In genomic region chr4:42252315-42252714, GRCh38 we compare ENCODE assay signal across 33 cellular contexts.
DNase-seq lines count a peak whose midpoint lies in the region; ATAC-seq, FAIRE-seq and TF ChIP-seq lines count a peak whose summit lies in the region.
"Had no signal": no experiment of that assay in that cellular context is flagged by ENCODE, and none has a peak within 500 bp of the region (broad histone marks: within the 10 kb centered on the region; RNA-seq: fewer than 3 reads in every experiment).

No MANE protein-coding gene starts in this region.

- POLR2A ChIA-PET in HEK293 (lab: Yijun Ruan, JAX), result no interaction called here
- POLR2A ChIA-PET in K562 (lab: Yijun Ruan, JAX), result no interaction called here

- H3K27me3 ChIP-seq in K562 (ENCODE audit: control insufficient read depth in 2 of 2, insufficient read depth in 2 of 2, low read length in 2 of 2), result peaks cover 3 to 6% of the 10 kb centered on the region in 2 experiments; a peak in 2 of 5 replicates
- H3K27me3 ChIP-seq: BE2C; BLaER1; BLaER1 treated with 17β-estradiol and CSF1 and Interleukin-3, amounts not matched to agents 10 nM and 100 nM had no signal

- no peak overlapping the region for H3K4me3 Mint-ChIP-seq in activated naive CD8-positive, alpha-beta T cell treated with anti-CD3 and anti-CD28 coated beads for 36 hours
- H3K4me3 Mint-ChIP-seq: B cell; CD14-positive monocyte; CD4-positive, alpha-beta memory T cell; CD4-positive, alpha-beta T cell; CD4-positive, CD25-positive, alpha-beta regulatory T cell; CD8-positive, alpha-beta memory T cell; CD8-positive, alpha-beta T cell had no signal

- H3K9me3 ChIP-seq in HEK293 (ENCODE audit: control insufficient read depth, insufficient read depth, low read depth, low read length), result no peaks in the 10 kb centered on the region
- no peaks in the 10 kb centered on the region for H3K9me3 ChIP-seq in K562 (replicated peaks; ENCODE audit: control insufficient read depth, insufficient read depth, low read depth, low read length)
- H3K9me3 ChIP-seq: A549; BE2C; BLaER1; BLaER1 treated with 17β-estradiol and CSF1 and Interleukin-3, amounts not matched to agents 10 nM and 100 nM; Caco-2 had no signal

- H3K27ac ChIP-seq in HEK293 (ENCODE audit: extremely low read depth, low read depth, low read length) (no peak overlapping the region), K562 (ENCODE audit: extremely low read depth, low read depth, low read length) (no peak overlapping the region)
- H3K27ac ChIP-seq: 22Rv1; A549; BLaER1; BLaER1 treated with 17β-estradiol and CSF1 and Interleukin-3, amounts not matched to agents 10 nM and 100 nM; C4-2B had no signal

- no peak for TF ChIP-seq CTCF in HEK293 (tag by site-specific recombination; IDR thresholded peaks at IDR 0.05)
- TF ChIP-seq CTCF in K562 (IDR thresholded peaks at IDR 0.05 in 2 of 3, conservative IDR thresholded peaks at IDR 0.05 in 1 of 3; ENCODE audit: insufficient read depth in 2 of 3, low read depth in 1 of 3, low read length in 3 of 3), result no peak

- intact Hi-C loops in K562 (cut with micrococcal nuclease), result no loop called here

- no peak overlapping the region for H3K4me2 ChIP-seq in K562 (ENCODE audit: insufficient read depth, low read length)
- H3K4me2 ChIP-seq: A549; BLaER1; BLaER1 treated with 17β-estradiol and CSF1 and Interleukin-3, amounts not matched to agents 10 nM and 100 nM had no signal

- H4K20me1 ChIP-seq in K562 (replicated peaks; ENCODE audit: control insufficient read depth, insufficient read depth, low read length), result no peaks in the 10 kb centered on the region
- H4K20me1 ChIP-seq: BLaER1; BLaER1 treated with 17β-estradiol and CSF1 and Interleukin-3, amounts not matched to agents 10 nM and 100 nM had no signal

- no peaks in the 10 kb centered on the region for H3K4me1 Mint-ChIP-seq in activated naive CD8-positive, alpha-beta T cell treated with anti-CD3 and anti-CD28 coated beads for 36 hours
- H3K4me1 Mint-ChIP-seq: B cell; CD14-positive monocyte; CD4-positive, alpha-beta memory T cell; CD4-positive, CD25-positive, alpha-beta regulatory T cell; CD8-positive, alpha-beta memory T cell had no signal

- H3K4me3 ChIP-seq in HEK293 (ENCODE audit: low read depth, low read length) (no peak overlapping the region), K562 (no peak overlapping the region)
- H3K4me3 ChIP-seq: A549; BLaER1; BLaER1 treated with 17β-estradiol and CSF1 and Interleukin-3, amounts not matched to agents 10 nM and 100 nM had no signal

- H3K36me3 Mint-ChIP-seq in activated naive CD8-positive, alpha-beta T cell treated with anti-CD3 and anti-CD28 coated beads for 36 hours, result no peaks in the 10 kb centered on the region
- H3K36me3 Mint-ChIP-seq: CD14-positive monocyte; CD4-positive, alpha-beta memory T cell; CD4-positive, CD25-positive, alpha-beta regulatory T cell; CD8-positive, alpha-beta memory T cell; CD8-positive, alpha-beta T cell had no signal

- BruUV-seq in K562 (replicated peaks; lab: Mats Ljungman, UMichigan), result no TSS peak

- no peak overlapping the region for H2AFZ ChIP-seq in K562 (ENCODE audit: low read depth, low read length)

- H3K36me3 ChIP-seq in HEK293 (ENCODE audit: control insufficient read depth in 2 of 2, insufficient read depth in 1 of 2, low read length in 2 of 2) (no peaks in the 10 kb centered on the region), K562 (ENCODE audit: control insufficient read depth, insufficient read depth, low read length) (no peaks in the 10 kb centered on the region)
- H3K36me3 ChIP-seq: BE2C; BLaER1; BLaER1 treated with 17β-estradiol and CSF1 and Interleukin-3, amounts not matched to agents 10 nM and 100 nM had no signal

- no peaks in the 10 kb centered on the region for H3K9me3 Mint-ChIP-seq in activated naive CD8-positive, alpha-beta T cell treated with anti-CD3 and anti-CD28 coated beads for 36 hours
- H3K9me3 Mint-ChIP-seq: CD4-positive, alpha-beta memory T cell; CD4-positive, alpha-beta T cell; CD8-positive, alpha-beta T cell had no signal

- no peak for TF ChIP-seq RAD21 in K562 (CRISPR knock-in tag; conservative IDR thresholded peaks at IDR 0.05 in 1 of 2, IDR thresholded peaks at IDR 0.05 in 1 of 2)

- H3K79me2 ChIP-seq in K562 (ENCODE audit: control insufficient read depth, insufficient read depth, low read length), result no peaks in the 10 kb centered on the region

- no peak overlapping the region for H3K27ac Mint-ChIP-seq in activated naive CD8-positive, alpha-beta T cell treated with anti-CD3 and anti-CD28 coated beads for 36 hours
- H3K27ac Mint-ChIP-seq: B cell; CD14-positive monocyte; CD4-positive, alpha-beta memory T cell; CD4-positive, alpha-beta T cell; CD4-positive, CD25-positive, alpha-beta regulatory T cell; CD8-positive, alpha-beta memory T cell; CD8-positive, alpha-beta T cell had no signal

- no peak for ATAC-seq in K562
- ATAC-seq: A549; CD8-positive, alpha-beta T cell had no signal

- DNase-seq in K562 (ENCODE audit: extremely low read depth in 1 of 4, low spot score in 3 of 4) (no peak), T1000 (lab: John Stamatoyannopoulos, UW) (no peak)
- no peak for DNase-seq in activated naive CD8-positive, alpha-beta T cell treated with anti-CD3 and anti-CD28 coated beads for 36 hours
- DNase-seq: 8988T; ACHN; AML-193; BE2C; C1 segment of cervical spinal cord; Caco-2; Calu3; CD4-positive, alpha-beta memory T cell; CD4-positive, alpha-beta T cell; CD4-positive, CD25-positive, alpha-beta regulatory T cell; CD8-positive, alpha-beta memory T cell; CD8-positive, alpha-beta T cell; COR-L47; DMS 273 treated with DMSO at 0.1 percent for 48 hours; DMS153; DMS53; DMS79; DMS79 treated with DMSO at 0.1 percent for 48 hours; DND-41; EL had no signal

- TF ChIP-seq EP300 in K562 (IDR thresholded peaks at IDR 0.05; ENCODE audit: low read length), result no peak

- 0% methylated on average over 3 of the region's 3 CpGs for WGBS in K562 (ENCODE audit: insufficient coverage, low coverage, missing lambda C conversion rate)

- H3K9me1 ChIP-seq in K562 (ENCODE audit: control insufficient read depth, insufficient read depth, low read length), result no peaks in the 10 kb centered on the region

- in situ Hi-C loops in K562 (cut with MboI), result no loop called here

- no peak overlapping the region for H3K9ac ChIP-seq in K562 (ENCODE audit: insufficient read depth in 1 of 2, low read depth in 2 of 2, low read length in 2 of 2)
- H3K9ac ChIP-seq: BLaER1; BLaER1 treated with 17β-estradiol and CSF1 and Interleukin-3, amounts not matched to agents 10 nM and 100 nM had no signal

- CTCF ChIA-PET in HEK293 (lab: Yijun Ruan, JAX) (no interaction called here), K562 (lab: Yijun Ruan, JAX; ENCODE audit: low intra/inter-chr PET ratio) (no interaction called here)

- H3K4me1 ChIP-seq in HEK293 (ENCODE audit: control insufficient read depth, insufficient read depth, low read length) (no peaks in the 10 kb centered on the region), K562 (replicated peaks in 1 of 2; ENCODE audit: control insufficient read depth in 2 of 2, insufficient read depth in 2 of 2, low read length in 2 of 2) (no peaks in the 10 kb centered on the region)
- H3K4me1 ChIP-seq: A549; BE2C; BLaER1; BLaER1 treated with 17β-estradiol and CSF1 and Interleukin-3, amounts not matched to agents 10 nM and 100 nM; Caco-2 had no signal

- no peak for TF ChIP-seq POLR2A in K562 (conservative IDR thresholded peaks at IDR 0.05)

- H3K27me3 Mint-ChIP-seq in activated naive CD8-positive, alpha-beta T cell treated with anti-CD3 and anti-CD28 coated beads for 36 hours, result peaks cover 11% of the 10 kb centered on the region

- FAIRE-seq in K562 (lab: Jason Lieb, UNC), result no peak
- FAIRE-seq: A204.1, A549, D721Med had no signal

TF ChIP-seq in HEK293, 187 proteins besides CTCF, POLR2A, EP300 and RAD21:
- no peak for TF ChIP-seq ZNF350 (tag by site-specific recombination; IDR thresholded peaks at IDR 0.05)
- TF ChIP-seq ZNF169 (tag by site-specific recombination; IDR thresholded peaks at IDR 0.05), result no peak
- no peak for TF ChIP-seq SCRT1 (tag by site-specific recombination; IDR thresholded peaks at IDR 0.05; ENCODE audit: borderline replicate concordance)
- TF ChIP-seq ZNF10 (tag by site-specific recombination; IDR thresholded peaks at IDR 0.05), result peak; percentile 82

TF ChIP-seq in K562, 482 proteins besides CTCF, POLR2A, EP300 and RAD21:
- TF ChIP-seq ZNF134 (CRISPR knock-in tag; conservative IDR thresholded peaks at IDR 0.05), result peak; percentile 58
- no peak for TF ChIP-seq STAT5B (CRISPR knock-in tag; IDR thresholded peaks at IDR 0.05)
- TF ChIP-seq E2F8 (IDR thresholded peaks at IDR 0.05; ENCODE audit: low read depth, partially characterized antibody), result no peak
